ENCODE assay signal across 8 cellular contexts in the genomic region with DNA sequence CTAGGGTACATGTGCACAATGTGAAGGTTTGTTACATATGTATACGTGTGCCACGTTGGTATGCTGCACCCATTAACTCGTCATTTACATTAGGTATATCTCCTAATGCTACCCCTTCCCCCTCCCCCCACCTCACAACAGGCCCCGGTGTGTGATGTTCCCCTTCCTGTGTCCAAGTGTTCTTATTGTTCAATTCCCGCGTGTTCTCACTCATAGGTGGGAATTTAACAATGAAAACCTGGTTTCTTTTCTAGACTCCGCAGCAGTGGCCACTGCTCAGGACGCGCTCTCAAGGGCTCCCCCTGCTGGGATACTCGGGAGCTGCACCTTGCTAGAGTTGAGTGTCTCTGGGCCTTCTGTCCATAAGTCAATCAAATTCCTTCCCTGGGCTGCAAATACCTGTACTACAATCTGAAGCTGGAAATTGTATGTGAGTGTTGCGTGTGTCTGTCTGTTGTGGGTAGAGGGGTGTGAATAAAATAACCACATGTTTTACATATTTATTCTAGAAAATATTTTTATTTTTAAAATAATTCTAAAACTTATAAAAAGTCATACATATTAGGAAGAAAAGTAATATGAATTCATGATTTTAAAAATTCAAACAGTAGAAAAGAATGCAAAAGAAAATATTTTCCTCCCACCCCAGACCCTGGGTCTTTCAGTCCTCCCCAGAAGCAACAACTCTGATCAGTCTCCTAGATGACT. TPM values are rescaled to one million over a fixed set of nuclear protein-coding genes. Genes with fewer than 3 reads are reported as not detected.
DNase-seq lines count a peak whose midpoint lies in the region; ATAC-seq and TF ChIP-seq lines count a peak whose summit lies in the region.

No MANE protein-coding gene starts in this region.

- ATAC-seq in CD4-positive, CD25-positive, alpha-beta regulatory T cell (ENCODE audit: low read depth in 2 of 2), result peak; percentile 94
- ATAC-seq in GM18520 (IDR thresholded peaks at IDR 0.05; ENCODE audit: unreplicated experiment), result no peak

- peaks cover 4% of the 10 kb centered on the region for H3K4me1 ChIP-seq in CD4-positive, CD25-positive, alpha-beta regulatory T cell (ENCODE audit: control insufficient read depth, insufficient read depth, low read length, poor library complexity, severe bottlenecking)
- peaks cover 26% of the 10 kb centered on the region for H3K4me1 ChIP-seq in mammary epithelial cell (ENCODE audit: insufficient read depth, low read length)

- dilution Hi-C loops in mammary epithelial cell (cut with HindIII; ENCODE audit: low sequenced_read_pairs), result no loop called here

- H3K4me3 Mint-ChIP-seq in CD4-positive, CD25-positive, alpha-beta regulatory T cell, result peak overlapping the region; percentile 55 to 91 (median 72)

- H3K36me3 Mint-ChIP-seq in CD4-positive, CD25-positive, alpha-beta regulatory T cell, result no peaks in the 10 kb centered on the region

- in situ Hi-C loops in mammary epithelial cell (cut with MboI; ENCODE audit: low sequenced_read_pairs in 2 of 2), result loop anchor here in 1 of 2 donors (10.0 kb wide), 1 partner anchor 142 kb away; no protein-coding TSS in a partner anchor

- peak overlapping the region; percentile 38 for H3K4me3 ChIP-seq in CD4-positive, CD25-positive, alpha-beta regulatory T cell (ENCODE audit: low read depth, low read length)
- H3K4me3 ChIP-seq in WERI-Rb-1 (ENCODE audit: low read depth, low read length) (no peak overlapping the region), mammary epithelial cell (replicated peaks in 1 of 3; ENCODE audit: insufficient read depth in 1 of 3, low read depth in 2 of 3, low read length in 3 of 3) (no peak overlapping the region)

- peak; percentile 79 to 85 (median 84) for DNase-seq in CD4-positive, CD25-positive, alpha-beta regulatory T cell
- DNase-seq in HCEC 1CT, result peak; percentile 59
- peak; percentile 77 for DNase-seq in NCI-H2171 treated with DMSO at 0.1 percent for 48 hours (lab: John Stamatoyannopoulos, UW)
- peak; percentile 87 for DNase-seq in WERI-Rb-1
- DNase-seq in mammary epithelial cell, result peak; percentile 71
- DNase-seq in islet precursor cell, result peak; percentile 92
- DNase-seq in stimulated activated CD4-positive, alpha-beta T cell treated with anti-CD3 and anti-CD28 coated beads, Interleukin-15, amount 100 ng/mL, for 1 hour (ENCODE audit: low read depth in 1 of 2, low spot score in 1 of 2), result peak; percentile 81 to 90

- peak overlapping the region; percentile 83 for H2AFZ ChIP-seq in mammary epithelial cell (ENCODE audit: low read depth, low read length)

- CTCF ChIA-PET in mammary epithelial cell (lab: Charles Lee; ENCODE audit: low non-redundant PET), result interaction anchor here (0.6 to 1.0 kb wide), 5 partner anchors 19 to 677 kb away, joined by 5 to 13 read pairs (median 7); no protein-coding TSS in a partner anchor

- peaks cover 4% of the 10 kb centered on the region for H3K27me3 Mint-ChIP-seq in CD4-positive, CD25-positive, alpha-beta regulatory T cell

- no peaks in the 10 kb centered on the region for H4K20me1 ChIP-seq in mammary epithelial cell (ENCODE audit: insufficient read depth, low read length)

- TF ChIP-seq CTCF in WERI-Rb-1 (IDR thresholded peaks at IDR 0.05; ENCODE audit: low read depth, low read length) (peak; percentile 84), mammary epithelial cell (conservative IDR thresholded peaks at IDR 0.05 in 1 of 2, IDR thresholded peaks at IDR 0.05 in 1 of 2; ENCODE audit: extremely low read depth in 1 of 2, insufficient read depth in 1 of 2, low read depth in 1 of 2, low read length in 2 of 2) (peak; percentile 89 to 97)

- no peaks in the 10 kb centered on the region for H3K36me3 ChIP-seq in CD4-positive, CD25-positive, alpha-beta regulatory T cell (ENCODE audit: control insufficient read depth, insufficient read depth, low read length)
- H3K36me3 ChIP-seq in WERI-Rb-1, result no peaks in the 10 kb centered on the region
- no peaks in the 10 kb centered on the region for H3K36me3 ChIP-seq in mammary epithelial cell (ENCODE audit: insufficient read depth, low read length)

- H3K27ac Mint-ChIP-seq in CD4-positive, CD25-positive, alpha-beta regulatory T cell, result peak overlapping the region in 1 of 3 donors; percentile 68

- 11% methylated on average over 11 of the region's 11 CpGs for WGBS in mammary epithelial cell (ENCODE audit: low coverage, missing lambda C conversion rate)

- H3K79me2 ChIP-seq in mammary epithelial cell (ENCODE audit: insufficient read depth, low read length), result no peaks in the 10 kb centered on the region

- peaks cover 0 to 7% (median 2%) of the 10 kb centered on the region in 4 donors for H3K4me1 Mint-ChIP-seq in CD4-positive, CD25-positive, alpha-beta regulatory T cell

- H3K4me2 ChIP-seq in mammary epithelial cell (ENCODE audit: insufficient read depth, low read depth, low read length), result peak overlapping the region; percentile 40

- no peaks in the 10 kb centered on the region for H3K9me3 Mint-ChIP-seq in CD4-positive, CD25-positive, alpha-beta regulatory T cell

- intact Hi-C loops in mammary epithelial cell (cut with micrococcal nuclease), result loop anchor here (1.0 to 2.0 kb wide), 2 partner anchors 143 to 302 kb away; no protein-coding TSS in a partner anchor

- no peaks in the 10 kb centered on the region for H3K9me3 ChIP-seq in CD4-positive, CD25-positive, alpha-beta regulatory T cell (ENCODE audit: control insufficient read depth in 2 of 2, low read length in 2 of 2)
- H3K9me3 ChIP-seq in WERI-Rb-1 (ENCODE audit: severe bottlenecking) (peaks cover 6% of the 10 kb centered on the region), mammary epithelial cell (replicated peaks; ENCODE audit: insufficient read depth, low read length) (no peaks in the 10 kb centered on the region)

- no TSS peak for BruUV-seq in mammary epithelial cell (replicated peaks; lab: Mats Ljungman, UMichigan)

- peaks cover 2% of the 10 kb centered on the region for H3K27me3 ChIP-seq in CD4-positive, CD25-positive, alpha-beta regulatory T cell (ENCODE audit: control insufficient read depth, insufficient read depth, low read length)
- H3K27me3 ChIP-seq in WERI-Rb-1 (ENCODE audit: insufficient read depth, low read depth, severe bottlenecking), result no peaks in the 10 kb centered on the region
- H3K27me3 ChIP-seq in mammary epithelial cell (ENCODE audit: insufficient read depth, low read length), result no peaks in the 10 kb centered on the region

- no peak overlapping the region for H3K9ac ChIP-seq in mammary epithelial cell (ENCODE audit: insufficient read depth, low read length)

- no peak overlapping the region for H3K27ac ChIP-seq in CD4-positive, CD25-positive, alpha-beta regulatory T cell (ENCODE audit: insufficient read depth, low read length, poor library complexity, severe bottlenecking)
- H3K27ac ChIP-seq in WERI-Rb-1, result no peak overlapping the region
- H3K27ac ChIP-seq in mammary epithelial cell (ENCODE audit: insufficient read depth, low read depth, low read length), result no peak overlapping the region

RNA-seq across cellular contexts. Expression of gene CEP250, which starts 8.2 kb away (rescaled TPM):
- total RNA-seq in CD4-positive, CD25-positive, alpha-beta regulatory T cell, result 64.1 TPM
- 1 to 10 TPM; 4.7 to 5.3 (median 4.9) TPM for polyA plus RNA-seq in CD4-positive, CD25-positive, alpha-beta regulatory T cell
- total RNA-seq in mammary epithelial cell, result 10 to 100 TPM; 19.0 to 45.5 TPM
- 6.9 TPM for polyA plus RNA-seq in mammary epithelial cell
- 86.2 TPM for polyA minus RNA-seq in mammary epithelial cell

RNA-seq across cellular contexts. Expression of gene GDF5, which starts 9.2 kb away (rescaled TPM):
- not detected for total RNA-seq in CD4-positive, CD25-positive, alpha-beta regulatory T cell
- not detected for polyA plus RNA-seq in CD4-positive, CD25-positive, alpha-beta regulatory T cell
- total RNA-seq in mammary epithelial cell, result 1 to 10 TPM in 1 of 2 donors, under 1 TPM in 1; 0.16 to 5.0 TPM
- 1.4 TPM for polyA plus RNA-seq in mammary epithelial cell
- 3.0 TPM for polyA minus RNA-seq in mammary epithelial cell

RNA-seq across cellular contexts. Expression of gene UQCC1, which starts 35.5 kb away (rescaled TPM):
- total RNA-seq in CD4-positive, CD25-positive, alpha-beta regulatory T cell, result 28.3 TPM
- polyA plus RNA-seq in CD4-positive, CD25-positive, alpha-beta regulatory T cell, result 10 to 100 TPM; 11.7 to 22.0 (median 18.0) TPM
- total RNA-seq in mammary epithelial cell, result 10 to 100 TPM; 20.8 to 39.5 TPM
- polyA plus RNA-seq in mammary epithelial cell, result 19.4 TPM
- polyA minus RNA-seq in mammary epithelial cell, result 30.4 TPM
